ENCODE assay signal across 10 cellular contexts in genomic region chr20:50274570-50275430, GRCh38.
DNase-seq lines count a peak whose midpoint lies in the region; ATAC-seq, FAIRE-seq and TF ChIP-seq lines count a peak whose summit lies in the region.
"Had no signal": no experiment of that assay in that cellular context is flagged by ENCODE, and none has a peak within 500 bp of the region (broad histone marks: within the 10 kb centered on the region; RNA-seq: fewer than 3 reads in every experiment).

No MANE protein-coding gene starts in this region.

- H3K9ac ChIP-seq in K562 (ENCODE audit: insufficient read depth in 1 of 2, low read depth in 2 of 2, low read length in 2 of 2) (peak overlapping the region in 1 of 2 experiments; percentile 77; a peak in 2 of 4 replicates), HepG2 (ENCODE audit: insufficient read depth, low read depth, low read length) (peak overlapping the region; percentile 5)

- H2AFZ ChIP-seq in K562 (ENCODE audit: low read depth, low read length) (no peak overlapping the region), HepG2 (ENCODE audit: low read length) (no peak overlapping the region)

- no peak for TF ChIP-seq RAD21 in K562 (CRISPR knock-in tag; conservative IDR thresholded peaks at IDR 0.05 in 1 of 2, IDR thresholded peaks at IDR 0.05 in 1 of 2)
- peak; percentile 44; the same call in 1 of the 2 replicates for TF ChIP-seq RAD21 in HepG2 (CRISPR knock-in tag; IDR thresholded peaks at IDR 0.05)

- no peak overlapping the region for H3K4me2 ChIP-seq in K562 (ENCODE audit: insufficient read depth, low read length)
- peak overlapping the region; percentile 69 for H3K4me2 ChIP-seq in HepG2 (ENCODE audit: low read depth, low read length)

- intact Hi-C loops in K562 (cut with micrococcal nuclease) (loop anchor here (5.0 kb wide), 1 partner anchor 188 kb away; no protein-coding TSS in a partner anchor), HepG2 (cut with micrococcal nuclease; ENCODE audit: unreplicated experiment) (loop anchor here (5.0 kb wide), 1 partner anchor 33 kb away; no protein-coding TSS in a partner anchor), sigmoid colon (cut with DNase I) (no loop called here)

- H3K36me3 ChIP-seq in K562 (ENCODE audit: control insufficient read depth, insufficient read depth, low read length) (no peaks in the 10 kb centered on the region), HepG2 (replicated peaks in 1 of 2; ENCODE audit: control insufficient read depth in 1 of 2, insufficient read depth in 2 of 2, low read length in 2 of 2) (no peaks in the 10 kb centered on the region), sigmoid colon (no peaks in the 10 kb centered on the region)

- no peaks in the 10 kb centered on the region for H3K79me2 ChIP-seq in K562 (ENCODE audit: control insufficient read depth, insufficient read depth, low read length)
- no peaks in the 10 kb centered on the region for H3K79me2 ChIP-seq in HepG2 (ENCODE audit: insufficient read depth, low read length)

- POLR2A ChIA-PET in K562 (lab: Yijun Ruan, JAX) (interaction anchor here (0.6 to 0.7 kb wide), 2 partner anchors 81 to 640 kb away, joined by 3 read pairs; no protein-coding TSS in a partner anchor), HepG2 (lab: Yijun Ruan, JAX) (interaction anchor here (0.6 to 4.8 kb wide), 17 partner anchors 10 to 166 kb away, joined by 3 to 51 read pairs (median 5); partner anchors contain the start of gene CEBPB)

- no peak for TF ChIP-seq EP300 in K562 (IDR thresholded peaks at IDR 0.05; ENCODE audit: low read length)
- TF ChIP-seq EP300 in HepG2 (IDR thresholded peaks at IDR 0.05; ENCODE audit: low read depth in 2 of 2, low read length in 2 of 2) = peak in 1 of 2 experiments; percentile 88; a peak in 2 of 4 replicates
- peak; percentile 96 for TF ChIP-seq EP300 in HepG2 (CRISPR knock-in tag; IDR thresholded peaks at IDR 0.05; ENCODE audit: borderline replicate concordance)
- TF ChIP-seq EP300 in sigmoid colon (IDR thresholded peaks at IDR 0.05) = peak in 2 of 4 donors; percentile 49 to 71

- ATAC-seq in K562 (no peak), HepG2 (peak; percentile 50), GM18870 (IDR thresholded peaks at IDR 0.05; ENCODE audit: unreplicated experiment) (no peak), GM19395 (IDR thresholded peaks at IDR 0.05; ENCODE audit: unreplicated experiment) (no peak)

- H3K27me3 ChIP-seq in HL-60 (ENCODE audit: insufficient read depth, poor library complexity, severe bottlenecking) (no peaks in the 10 kb centered on the region), K562 (ENCODE audit: control insufficient read depth in 2 of 2, insufficient read depth in 2 of 2, low read length in 2 of 2) (no peaks in the 10 kb centered on the region), HepG2 (ENCODE audit: control insufficient read depth in 1 of 2, insufficient read depth in 2 of 2, low read length in 2 of 2) (no peaks in the 10 kb centered on the region), sigmoid colon (no peaks in the 10 kb centered on the region)

- BruUV-seq in K562 (replicated peaks; lab: Mats Ljungman, UMichigan) (no TSS peak), HepG2 (replicated peaks; lab: Mats Ljungman, UMichigan) (no TSS peak)

- WGBS in K562 (ENCODE audit: insufficient coverage, low coverage, missing lambda C conversion rate) = 72% methylated on average over 18 of the region's 21 CpGs
- 17% methylated on average over 11 of the region's 21 CpGs for WGBS in HepG2 (ENCODE audit: low lambda C conversion rate)
- WGBS in sigmoid colon, 2 donors = 76 to 86% methylated on average over 21 of the region's 21 CpGs

- H3K9me3 ChIP-seq in K562 (replicated peaks; ENCODE audit: control insufficient read depth, insufficient read depth, low read depth, low read length) = no peaks in the 10 kb centered on the region
- no peaks in the 10 kb centered on the region for H3K9me3 ChIP-seq in HepG2 (ENCODE audit: low read length)
- no peaks in the 10 kb centered on the region for H3K9me3 ChIP-seq in sigmoid colon

- no peak for FAIRE-seq in K562 (lab: Jason Lieb, UNC)
- peak; percentile 8 for FAIRE-seq in HepG2 (lab: Jason Lieb, UNC)

- peak overlapping the region; percentile 76 for H3K27ac ChIP-seq in HL-60 (replicated peaks)
- no peak overlapping the region for H3K27ac ChIP-seq in K562 (ENCODE audit: extremely low read depth, low read depth, low read length)
- H3K27ac ChIP-seq in HepG2 (ENCODE audit: extremely low read length, insufficient read depth, low read length) = peak overlapping the region; percentile 34
- H3K27ac ChIP-seq in sigmoid colon = peak overlapping the region in 3 of 4 donors; percentile 34 to 64 (median 41)

- H3K9me1 ChIP-seq in K562 (ENCODE audit: control insufficient read depth, insufficient read depth, low read length) = no peaks in the 10 kb centered on the region

- TF ChIP-seq POLR2A in K562 (conservative IDR thresholded peaks at IDR 0.05) (no peak), HepG2 (IDR thresholded peaks at IDR 0.05; ENCODE audit: insufficient read depth in 1 of 2, low read depth in 2 of 2, low read length in 2 of 2) (no peak; a peak in 1 of 4 replicates), sigmoid colon (IDR thresholded peaks at IDR 0.05) (no peak)

- H3K4me3 ChIP-seq in HL-60 (replicated peaks; ENCODE audit: insufficient read depth, low read length) = no peak overlapping the region
- H3K4me3 ChIP-seq in K562 = no peak overlapping the region
- H3K4me3 ChIP-seq in HepG2 (replicated peaks in 1 of 3; ENCODE audit: insufficient read depth in 1 of 3, low read depth in 2 of 3, low read length in 3 of 3) = peak overlapping the region in 2 of 3 experiments; percentile 30 to 53; a peak in 4 of 6 replicates
- H3K4me3 ChIP-seq in sigmoid colon = no peak overlapping the region

- H3K4me1 ChIP-seq in K562 (replicated peaks in 1 of 2; ENCODE audit: control insufficient read depth in 2 of 2, insufficient read depth in 2 of 2, low read length in 2 of 2) (peaks cover 16 to 43% of the 10 kb centered on the region in 2 experiments; a peak in 4 of 5 replicates), HepG2 (ENCODE audit: insufficient read depth, low read length) (peaks cover 96% of the 10 kb centered on the region), sigmoid colon (peaks cover 0 to 22% (median 16%) of the 10 kb centered on the region in 4 donors)

- H4K20me1 ChIP-seq in K562 (replicated peaks; ENCODE audit: control insufficient read depth, insufficient read depth, low read length) (no peaks in the 10 kb centered on the region), HepG2 (ENCODE audit: insufficient read depth, low read length) (no peaks in the 10 kb centered on the region)

- in situ Hi-C loops in K562 (cut with MboI) = no loop called here
- in situ Hi-C loops in HepG2 (cut with HindIII; ENCODE audit: extremely low pct_ligation_motif_present, low pct_unique_long_range_greater_than_20kb) = loop anchor here (5.0 kb wide), 1 partner anchor 82 kb away; the partner anchor contains the start of gene CEBPB

- DNase-seq in HL-60 (ENCODE audit: low read depth in 1 of 2, low spot score in 1 of 2) (peak; percentile 86 to 99), K562 (ENCODE audit: extremely low read depth in 1 of 4, low spot score in 3 of 4) (no peak), HepG2 (ENCODE audit: low spot score) (peak; percentile 85), sigmoid colon (peak; percentile 88), HuH-7.5 (ENCODE audit: low spot score) (no peak)
- DNase-seq in activated T-cell treated with anti-CD3 and anti-CD28 coated beads, Interleukin-2, amount 50 U/mL, for 48 hours = no peak
- DNase-seq: activated CD8-positive, alpha-beta memory T cell treated with anti-CD3 and anti-CD28 coated beads, Interleukin-2, amount 50 U/mL, for 48 hours; NCI-H1092 had no signal

- CTCF ChIA-PET in K562 (lab: Yijun Ruan, JAX; ENCODE audit: low intra/inter-chr PET ratio) = no interaction called here
- CTCF ChIA-PET in HepG2 (lab: Yijun Ruan, JAX; ENCODE audit: low intra/inter-chr PET ratio, low total read pairs) = no interaction called here

- TF ChIP-seq CTCF in HL-60 (IDR thresholded peaks at IDR 0.05; ENCODE audit: insufficient read depth, low read length) (no peak), K562 (IDR thresholded peaks at IDR 0.05 in 2 of 3, conservative IDR thresholded peaks at IDR 0.05 in 1 of 3; ENCODE audit: insufficient read depth in 2 of 3, low read depth in 1 of 3, low read length in 3 of 3) (no peak), HepG2 (CRISPR knock-in tag; IDR thresholded peaks at IDR 0.05) (peak; percentile 58), sigmoid colon (IDR thresholded peaks at IDR 0.05) (no peak)

TF ChIP-seq in K562, 482 proteins besides CTCF, POLR2A, EP300 and RAD21:
- TF ChIP-seq HDAC2 (IDR thresholded peaks at IDR 0.05) (peak; percentile 50; the same call in 1 of the 2 replicates), LEF1 (IDR thresholded peaks at IDR 0.05) (no peak), BCOR (IDR thresholded peaks at IDR 0.05) (peak; percentile 77), KDM1A (IDR thresholded peaks at IDR 0.05) (0 out of 4 replicates have a peak, but pooled peaks of 1 of the 2 experiments have one; percentile 15)
TF ChIP-seq in K562: peak in this region for 3.

TF ChIP-seq in HepG2, 621 proteins besides CTCF, POLR2A, EP300 and RAD21 (continues in another document):
- TF ChIP-seq TARDBP (CRISPR knock-in tag; IDR thresholded peaks at IDR 0.05) (peak; percentile 91), MBD4 (IDR thresholded peaks at IDR 0.05; ENCODE audit: borderline replicate concordance, low read length) (no peak), ZNF660 (CRISPR knock-in tag; IDR thresholded peaks at IDR 0.05; ENCODE audit: borderline replicate concordance, low read depth) (no peak), ZNF839 (CRISPR knock-in tag; IDR thresholded peaks at IDR 0.05; ENCODE audit: borderline replicate concordance) (peak; percentile 85; the same call in 1 of the 2 replicates), MXI1 (IDR thresholded peaks at IDR 0.05; ENCODE audit: borderline replicate concordance, low read depth, low read length) (peak; percentile 33; the same call in 1 of the 3 replicates), SKIL (CRISPR knock-in tag; IDR thresholded peaks at IDR 0.05; ENCODE audit: borderline replicate concordance) (peak; percentile 96), PRPF4 (IDR thresholded peaks at IDR 0.05; ENCODE audit: low read depth, low read length, poor library complexity, severe bottlenecking) (no peak)

Comparison
In these comparisons a context has a peak if more than half of its experiments do, and no peak if none do; other contexts are left out.
1. DNase-seq: peak in HL-60 (2 of 2), HepG2 (single experiment) and sigmoid colon (single experiment); none in K562 (0 of 4), HuH-7.5 (single experiment) and activated T-cell treated with anti-CD3 and anti-CD28 coated beads, Interleukin-2, amount 50 U/mL, for 48 hours (0 of 2).
2. H3K4me3 ChIP-seq: peak in HepG2 (2 of 3); none in HL-60 (single experiment), K562 (single experiment) and sigmoid colon (0 of 4).